16 cellular contexts compared by ENCODE assay signal in genomic region chr5:141041427-141041785, GRCh38. TPM values are rescaled to one million over a fixed set of nuclear protein-coding genes. Genes with fewer than 3 reads are reported as not detected.
A peak's percentile ranks its signal among the peaks of the same experiment; 100 is the strongest.
DNase-seq lines count a peak whose midpoint lies in the region; ATAC-seq and TF ChIP-seq lines count a peak whose summit lies in the region.
"Had no signal": no experiment of that assay in that cellular context is flagged by ENCODE, and none has a peak within 500 bp of the region (broad histone marks: within the 10 kb centered on the region; RNA-seq: fewer than 3 reads in every experiment).

No MANE protein-coding gene starts in this region.

- H3K14ac ChIP-seq in neuronal stem cell (ENCODE audit: low read length): no peak overlapping the region

- no peak overlapping the region for H2BK120ac ChIP-seq in neuronal stem cell (ENCODE audit: low read depth, low read length)

- H2AK5ac ChIP-seq in neuronal stem cell (ENCODE audit: low read depth, low read length): no peak overlapping the region

- no peaks in the 10 kb centered on the region for H4K20me1 ChIP-seq in OCI-LY3 (ENCODE audit: insufficient read depth, low read length)

- H3K27me3 ChIP-seq in A673 (replicated peaks; ENCODE audit: insufficient read depth, low read depth, low read length, poor library complexity) (peaks cover 31% of the 10 kb centered on the region), OCI-LY3 (ENCODE audit: low read depth, low read length) (no peaks in the 10 kb centered on the region), neuronal stem cell (ENCODE audit: control insufficient read depth in 3 of 3, insufficient read depth in 3 of 3, low read depth in 1 of 3, low read length in 3 of 3) (no peaks in the 10 kb centered on the region)
- H3K27me3 ChIP-seq: Peyer's patch had no signal

- H2AFZ ChIP-seq in OCI-LY3 (ENCODE audit: low read depth, low read length): no peak overlapping the region
- H2AFZ ChIP-seq in neuronal stem cell (ENCODE audit: low read length): peak overlapping the region; percentile 48

- WGBS in neuronal stem cell (ENCODE audit: extremely low coverage in 2 of 2, insufficient read length in 2 of 2, insufficient replicate concordance in 1 of 2), 2 donors: no CpG with 5 or more reads among the region's 4 CpGs

- no TSS peak for BruUV-seq in A673 (replicated peaks; lab: Mats Ljungman, UMichigan)

- no peaks in the 10 kb centered on the region for H3K4me1 Mint-ChIP-seq in brain

- H3K9ac ChIP-seq in OCI-LY3 (ENCODE audit: low read length) (no peak overlapping the region), neuronal stem cell (ENCODE audit: low read depth, low read length, poor library complexity) (no peak overlapping the region)

- H3K4me2 ChIP-seq in OCI-LY3 (ENCODE audit: low read length) (peak overlapping the region; percentile 36), neuronal stem cell (ENCODE audit: insufficient read depth, low read length, poor library complexity, severe bottlenecking) (no peak overlapping the region)

- intact Hi-C loops in A673 (cut with micrococcal nuclease; ENCODE audit: unreplicated experiment): loop anchor here (2.0 to 5.0 kb wide), 2 partner anchors 167 to 214 kb away; partner anchors contain the start of genes PCDHA12 and PCDHA6

- H3K4me3 Mint-ChIP-seq in brain: peak overlapping the region in 1 of 5 experiments; percentile 12

- no peak overlapping the region for H4K91ac ChIP-seq in neuronal stem cell (ENCODE audit: low read depth, low read length, poor library complexity)

- H3K27ac ChIP-seq in A673 (ENCODE audit: low read depth, low read length, poor library complexity, severe bottlenecking) (peak overlapping the region; percentile 98), OCI-LY3 (ENCODE audit: low read length) (no peak overlapping the region), neuronal stem cell (replicated peaks; ENCODE audit: low read length) (no peak overlapping the region)
- H3K27ac ChIP-seq: HL-60 had no signal

- H3K36me3 Mint-ChIP-seq in brain: no peaks in the 10 kb centered on the region

- H3K4me3 ChIP-seq in A673 (ENCODE audit: low read depth, low read length, poor library complexity, severe bottlenecking): no peak overlapping the region
- H3K4me3 ChIP-seq in OCI-LY3 (ENCODE audit: low read length): no peak overlapping the region
- no peak overlapping the region for H3K4me3 ChIP-seq in neuronal stem cell (ENCODE audit: low read length in 2 of 2)
- H3K4me3 ChIP-seq: K562 had no signal

- H3K79me1 ChIP-seq in neuronal stem cell (ENCODE audit: low read depth, low read length): no peaks in the 10 kb centered on the region

- H3K9me3 Mint-ChIP-seq in brain: peaks cover 0 to 3% (median 0%) of the 10 kb centered on the region in 5 experiments

- H3K4me1 ChIP-seq in A673 (ENCODE audit: insufficient read depth, low read length, poor library complexity, severe bottlenecking): peaks cover 22% of the 10 kb centered on the region
- H3K4me1 ChIP-seq in OCI-LY3 (ENCODE audit: low read length): no peaks in the 10 kb centered on the region
- peaks cover 4 to 5% of the 10 kb centered on the region in 2 donors for H3K4me1 ChIP-seq in neuronal stem cell (ENCODE audit: control insufficient read depth in 2 of 2, insufficient read depth in 1 of 2, low read depth in 1 of 2, low read length in 2 of 2)
- H3K4me1 ChIP-seq: Peyer's patch had no signal

- no peak for ATAC-seq in activated CD4-positive, CD25-positive, alpha-beta regulatory T cell treated with anti-CD3 and anti-CD28 coated beads, Interleukin-2, amount 50 U/mL, for 24 hours

- H2BK12ac ChIP-seq in neuronal stem cell (ENCODE audit: low read length): no peak overlapping the region

- POLR2A ChIA-PET in A673 (lab: Charles Lee; ENCODE audit: low non-redundant PET): no interaction called here

- H3K4ac ChIP-seq in neuronal stem cell (ENCODE audit: low read length): no peak overlapping the region

- peaks cover 16% of the 10 kb centered on the region for H3K27me3 Mint-ChIP-seq in brain

- H3K9me3 ChIP-seq in A673 (ENCODE audit: low read depth, low read length, poor library complexity, severe bottlenecking) (no peaks in the 10 kb centered on the region), OCI-LY3 (ENCODE audit: insufficient read depth, low read length) (no peaks in the 10 kb centered on the region), neuronal stem cell (replicated peaks in 1 of 2; ENCODE audit: control insufficient read depth in 2 of 2, insufficient read depth in 1 of 2, low read depth in 1 of 2, low read length in 2 of 2) (no peaks in the 10 kb centered on the region)
- H3K9me3 ChIP-seq: Peyer's patch had no signal

- H3K79me2 ChIP-seq in OCI-LY3 (ENCODE audit: low read length): no peaks in the 10 kb centered on the region

- no peak for TF ChIP-seq CTCF in A673 (conservative IDR thresholded peaks at IDR 0.05; ENCODE audit: low read depth, low read length)
- no peak for TF ChIP-seq CTCF in OCI-LY3 (IDR thresholded peaks at IDR 0.05; ENCODE audit: low read depth, low read length)
- peak; percentile 42 to 43 for TF ChIP-seq CTCF in brain (conservative IDR thresholded peaks at IDR 0.05)

- no peak overlapping the region for H3K18ac ChIP-seq in neuronal stem cell (ENCODE audit: low read length)

- no peak for DNase-seq in A673 (ENCODE audit: low spot score)
- no peak for DNase-seq in neuronal stem cell (ENCODE audit: low spot score)
- DNase-seq in T-helper 1 cell: no peak
- DNase-seq in NCI-H82 (lab: John Stamatoyannopoulos, UW): no peak
- DNase-seq: GF-D8 had no signal

- H2BK5ac ChIP-seq in neuronal stem cell (ENCODE audit: low read length): no peak overlapping the region

- no peak overlapping the region for H3K23ac ChIP-seq in neuronal stem cell (ENCODE audit: low read depth, low read length, poor library complexity)

- no peak overlapping the region for H3K27ac Mint-ChIP-seq in brain

- no peaks in the 10 kb centered on the region for H3K36me3 ChIP-seq in A673 (ENCODE audit: insufficient read depth, low read length, poor library complexity, severe bottlenecking)
- H3K36me3 ChIP-seq in OCI-LY3 (replicated peaks; ENCODE audit: low read depth, low read length): no peaks in the 10 kb centered on the region
- no peaks in the 10 kb centered on the region for H3K36me3 ChIP-seq in neuronal stem cell (replicated peaks in 1 of 2; ENCODE audit: control insufficient read depth in 2 of 2, insufficient read depth in 2 of 2, low read length in 2 of 2)
- H3K36me3 ChIP-seq: Peyer's patch had no signal

- no peak overlapping the region for H4K8ac ChIP-seq in neuronal stem cell (ENCODE audit: low read depth, low read length)

- CTCF ChIA-PET in A673 (lab: Charles Lee): interaction anchor here (1.0 to 3.0 kb wide), 8 partner anchors 75 to 186 kb away, joined by 4 to 67 read pairs (median 18); partner anchors contain the start of genes PCDHA10, PCDHA11, PCDHA12 and PCDHA13

- no peak overlapping the region for H2BK15ac ChIP-seq in neuronal stem cell (ENCODE audit: low read length)

RNA-seq across cellular contexts. Expression of gene PCDHB1, which starts 9.8 kb away (rescaled TPM):
- 0.04 and 0.06 TPM in 2 replicates for total RNA-seq in A673 (2021)
- 0.32 TPM for polyA plus RNA-seq in brain (ENCODE audit: insufficient read depth, low read depth, low replicate concordance)
- 0.01 TPM for polyA plus RNA-seq in neuronal stem cell (2013, experiment 1 of 2)
- 0.01 TPM for polyA plus RNA-seq in neuronal stem cell (2013, experiment 2 of 2)
- total RNA-seq: A172, HepG2, HT-29, K562, Peyer's patch, Right ventricle myocardium inferior, SK-MEL-5 had no signal
- polyA plus RNA-seq: HepG2, K562 had no signal

RNA-seq across cellular contexts. Expression of gene PCDHB2, which starts 53.0 kb away (rescaled TPM):
- total RNA-seq in A673 (2021): 31.3 and 35.0 TPM in 2 replicates
- polyA plus RNA-seq in brain (ENCODE audit: insufficient read depth, low read depth, low replicate concordance): 37.5 TPM
- 27.1 TPM for polyA plus RNA-seq in neuronal stem cell (2013, experiment 1 of 2)
- polyA plus RNA-seq in neuronal stem cell (2013, experiment 2 of 2): 27.3 TPM
- total RNA-seq: HT-29 had no signal

RNA-seq across cellular contexts. Expression of gene PCDHB3, which starts 58.9 kb away (rescaled TPM):
- total RNA-seq in A673 (2021): 2.6 and 4.9 TPM in 2 replicates
- polyA plus RNA-seq in brain (ENCODE audit: insufficient read depth, low read depth, low replicate concordance): 1.0 TPM
- 1.6 TPM for polyA plus RNA-seq in neuronal stem cell (2013, experiment 1 of 2)
- 1.9 TPM for polyA plus RNA-seq in neuronal stem cell (2013, experiment 2 of 2)
- total RNA-seq: HT-29, K562 had no signal
- polyA plus RNA-seq: K562 had no signal

Comparison
In these comparisons a context has a peak if more than half of its experiments do, and no peak if none do; other contexts are left out.
1. CTCF ChIP-seq: peak in brain (2 of 2); none in A673 (single experiment) and OCI-LY3 (single experiment).